16 cellular contexts compared by ENCODE assay signal in genomic region chr2:85091838-85092237, GRCh38. TPM values are rescaled to one million over a fixed set of nuclear protein-coding genes. Genes with fewer than 3 reads are reported as not detected.
DNase-seq lines count a peak whose midpoint lies in the region; ATAC-seq and TF ChIP-seq lines count a peak whose summit lies in the region.
"Had no signal": no experiment of that assay in that cellular context is flagged by ENCODE, and none has a peak within 500 bp of the region (broad histone marks: within the 10 kb centered on the region; RNA-seq: fewer than 3 reads in every experiment).

No MANE protein-coding gene starts in this region.

- intact Hi-C loops in PC-3 (cut with micrococcal nuclease) (no loop called here), left lung (cut with DNase I) (no loop called here)

- H3K9ac ChIP-seq in PC-3 (ENCODE audit: low read length) = no peak overlapping the region

- no peaks in the 10 kb centered on the region for H4K20me1 ChIP-seq in PC-3 (ENCODE audit: low read length)

- H3K27me3 ChIP-seq in PC-3 (ENCODE audit: low read length) = no peaks in the 10 kb centered on the region
- H3K27me3 ChIP-seq in esophagus (ENCODE audit: control insufficient read depth in 1 of 2, insufficient read depth in 2 of 2, low read length in 2 of 2) = no peaks in the 10 kb centered on the region
- no peaks in the 10 kb centered on the region for H3K27me3 ChIP-seq in left lung

- BruUV-seq in PC-3 (replicated peaks; lab: Mats Ljungman, UMichigan) = no TSS peak

- H3K9me3 ChIP-seq in PC-3 (ENCODE audit: low read length) (no peaks in the 10 kb centered on the region), esophagus (ENCODE audit: control insufficient read depth in 2 of 2, insufficient read depth in 1 of 2, low read depth in 1 of 2, low read length in 1 of 2) (no peaks in the 10 kb centered on the region), left lung (no peaks in the 10 kb centered on the region)

- 46 to 58% methylated on average over 2 of the region's 2 CpGs for WGBS in esophagus, 2 donors

- ATAC-seq in PC-3 (peak; percentile 55; the same call in 1 of the 2 replicates), left lung (no peak), GM19467 (IDR thresholded peaks at IDR 0.05; ENCODE audit: unreplicated experiment) (no peak)
- ATAC-seq: CD8-positive, alpha-beta T cell; HepG2 had no signal

- CTCF ChIA-PET in PC-3 (lab: Charles Lee) = no interaction called here

- no peak overlapping the region for H2AFZ ChIP-seq in PC-3 (ENCODE audit: low read length)

- H3K36me3 ChIP-seq in PC-3 (ENCODE audit: low read depth, low read length) (no peaks in the 10 kb centered on the region), esophagus (ENCODE audit: control insufficient read depth in 2 of 2, insufficient read depth in 2 of 2, low read length in 1 of 2) (no peaks in the 10 kb centered on the region), left lung (no peaks in the 10 kb centered on the region)

- no peak overlapping the region for H3K4me2 ChIP-seq in PC-3 (ENCODE audit: low read length)

- H3K79me2 ChIP-seq in PC-3 (ENCODE audit: low read length) = no peaks in the 10 kb centered on the region

- DNase-seq in DMS 273 (lab: John Stamatoyannopoulos, UW; ENCODE audit: unreplicated experiment) (peak; percentile 35), DMS 273 treated with DMSO at 0.1 percent for 48 hours (lab: John Stamatoyannopoulos, UW) (no peak), DMS79 (lab: John Stamatoyannopoulos, UW) (peak; percentile 4), PC-3 (peak; percentile 79), left lung (no peak), foreskin melanocyte (no peak)
- DNase-seq: CD8-positive, alpha-beta T cell; COR-L47; DND-41; GDM1; HCEC 1CT; HFFc6 had no signal

- TF ChIP-seq CTCF in PC-3 (conservative IDR thresholded peaks at IDR 0.05; ENCODE audit: low read depth, low read length) (no peak), left lung (IDR thresholded peaks at IDR 0.05) (no peak)

- H3K4me1 ChIP-seq in PC-3 (ENCODE audit: insufficient read depth, low read length) (peaks cover 14% of the 10 kb centered on the region; the same call in 1 of the 2 replicates), esophagus (ENCODE audit: control insufficient read depth in 2 of 2, insufficient read depth in 2 of 2, low read length in 1 of 2) (no peaks in the 10 kb centered on the region), left lung (no peaks in the 10 kb centered on the region)

- H3K4me3 ChIP-seq in PC-3 (ENCODE audit: low read length) = no peak overlapping the region
- H3K4me3 ChIP-seq in esophagus (ENCODE audit: low read depth in 1 of 2, low read length in 2 of 2) = no peak overlapping the region
- H3K4me3 ChIP-seq in left lung = no peak overlapping the region

- POLR2A ChIA-PET in PC-3 (lab: Charles Lee; ENCODE audit: unreplicated experiment) = no interaction called here

- no peak overlapping the region for H3K27ac ChIP-seq in PC-3 (ENCODE audit: low read length)
- peak overlapping the region; percentile 67 to 78 for H3K27ac ChIP-seq in esophagus (ENCODE audit: low read depth in 2 of 2, low read length in 1 of 2)
- no peak overlapping the region for H3K27ac ChIP-seq in left lung
- H3K27ac ChIP-seq: 22Rv1 had no signal

- H3K9me2 ChIP-seq in PC-3 (replicated peaks; ENCODE audit: low read length) = no peaks in the 10 kb centered on the region

- no peaks in the 10 kb centered on the region for H3F3A ChIP-seq in PC-3 (ENCODE audit: low read length, unreplicated experiment)

RNA-seq across cellular contexts. Expression of gene TCF7L1, which starts 41.4 kb away (rescaled TPM):
- total RNA-seq in PC-3 (2014; rRNA removed) (1.8 and 2.8 TPM in 2 replicates), left lung (10 to 100 TPM; 16.4 to 17.7 TPM)
- polyA plus RNA-seq in esophagus = 1 to 10 TPM; 3.5 to 4.0 TPM
- total RNA-seq: CD8-positive, alpha-beta T cell had no signal

Comparison
In these comparisons a context has a peak if more than half of its experiments do, and no peak if none do; other contexts are left out.
1. DNase-seq: peak in DMS 273 (single experiment), DMS79 (single experiment) and PC-3 (single experiment); none in DMS 273 treated with DMSO at 0.1 percent for 48 hours (single experiment), left lung (0 of 2) and foreskin melanocyte (single experiment).
2. H3K27ac ChIP-seq: peak in esophagus (2 of 2); none in PC-3 (single experiment) and left lung (0 of 2).